Comparison of ENCODE assay signal across 1 cellular context in the genomic region with DNA sequence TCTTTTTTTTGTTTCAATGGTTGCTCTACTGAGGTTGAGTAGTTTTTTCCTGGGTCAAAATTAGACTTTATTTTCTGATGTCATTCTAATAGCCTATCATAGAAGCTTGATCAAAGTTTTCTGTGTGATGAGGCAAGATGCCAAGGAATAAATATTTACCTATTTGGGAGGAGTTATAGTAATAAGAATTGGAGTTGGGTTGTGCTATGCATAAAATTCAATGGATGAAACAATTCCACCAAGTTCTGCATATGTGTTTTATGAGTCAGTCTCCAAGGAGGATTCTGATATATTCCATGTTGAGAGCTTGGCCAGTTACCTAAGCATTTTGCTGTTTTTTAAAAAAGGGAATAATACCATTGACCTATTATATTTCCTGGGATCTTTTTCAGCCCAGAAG.
TF ChIP-seq lines count a peak whose summit lies in the region.

No MANE protein-coding gene starts in this region.

TF ChIP-seq in A549, 52 proteins besides CTCF, POLR2A, EP300 and RAD21 (continued from another document):
- TF ChIP-seq, protein P1, sequence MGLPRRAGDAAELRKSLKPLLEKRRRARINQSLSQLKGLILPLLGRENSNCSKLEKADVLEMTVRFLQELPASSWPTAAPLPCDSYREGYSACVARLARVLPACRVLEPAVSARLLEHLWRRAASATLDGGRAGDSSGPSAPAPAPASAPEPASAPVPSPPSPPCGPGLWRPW (IDR thresholded peaks at IDR 0.05) = no peak
- TF ChIP-seq JUN (IDR thresholded peaks at IDR 0.05) (no peak), HOXA7 (CRISPR knock-in tag; IDR thresholded peaks at IDR 0.05) (no peak), RCOR1 (IDR thresholded peaks at IDR 0.05; ENCODE audit: low read depth, low read length) (no peak)
